ENCODE assay signal across 8 cellular contexts in the genomic region with DNA sequence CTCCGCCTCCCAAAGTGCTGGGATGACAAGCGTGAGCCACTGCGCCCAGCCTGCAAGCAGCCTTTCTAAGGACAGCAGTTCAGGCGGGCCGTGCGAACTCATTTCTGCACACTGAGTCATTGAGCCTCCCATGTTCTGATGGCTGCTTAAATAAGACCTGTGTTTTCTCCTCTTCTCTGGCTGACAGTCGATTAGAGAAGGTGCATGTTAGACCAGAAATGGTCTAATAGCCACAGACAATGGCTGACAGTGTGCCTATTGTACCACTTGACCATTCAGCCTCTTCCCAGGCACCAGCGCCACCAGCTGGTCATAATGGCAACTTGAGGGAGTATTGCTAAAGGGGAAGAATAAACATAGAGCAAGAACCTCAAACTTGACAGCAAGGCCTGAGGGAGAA. TPM values are rescaled to one million over a fixed set of nuclear protein-coding genes. Genes with fewer than 3 reads are reported as not detected.
DNase-seq lines count a peak whose midpoint lies in the region; ATAC-seq, FAIRE-seq and TF ChIP-seq lines count a peak whose summit lies in the region.

No MANE protein-coding gene starts in this region.

- no peaks in the 10 kb centered on the region for H3K9me3 Mint-ChIP-seq in GM23338
- H3K9me3 Mint-ChIP-seq in astrocyte (ENCODE audit: unreplicated experiment) = no peaks in the 10 kb centered on the region

- H3K4me3 Mint-ChIP-seq in GM23338 (no peak overlapping the region), astrocyte (ENCODE audit: unreplicated experiment) (no peak overlapping the region)

- DNase-seq in G401 (ENCODE audit: low spot score) (peak; percentile 42), GM23338 (ENCODE audit: low spot score) (peak; percentile 79), NCI-H526 (lab: John Stamatoyannopoulos, UW) (peak; percentile 73 to 85), astrocyte (ENCODE audit: low read depth) (peak; percentile 43), islet precursor cell (peak; percentile 87), stromal cell of bone marrow (ENCODE audit: low read depth) (peak; percentile 3), NCI-H2107 treated with DMSO at 0.1 percent for 48 hours (lab: John Stamatoyannopoulos, UW; ENCODE audit: unreplicated experiment) (no peak)

- ATAC-seq in GM23338 = peak; percentile 82
- no peak for ATAC-seq in HG03439 (IDR thresholded peaks at IDR 0.05; ENCODE audit: unreplicated experiment)

- H3K27ac Mint-ChIP-seq in GM23338 (no peak overlapping the region), astrocyte (ENCODE audit: unreplicated experiment) (no peak overlapping the region)

- no peak overlapping the region for H3K9ac ChIP-seq in astrocyte (ENCODE audit: low read length)

- H3K27me3 ChIP-seq in GM23338 (ENCODE audit: insufficient read depth) = no peaks in the 10 kb centered on the region
- H3K27me3 ChIP-seq in astrocyte (ENCODE audit: insufficient read depth, low read length) = no peaks in the 10 kb centered on the region

- no peak overlapping the region for H3K4me3 ChIP-seq in GM23338
- no peak overlapping the region for H3K4me3 ChIP-seq in astrocyte (ENCODE audit: insufficient read depth, low read depth, low read length)

- H4K20me1 ChIP-seq in GM23338 (replicated peaks; ENCODE audit: insufficient read depth) = no peaks in the 10 kb centered on the region
- H4K20me1 ChIP-seq in astrocyte (ENCODE audit: insufficient read depth, low read length) = no peaks in the 10 kb centered on the region

- H3K4me1 Mint-ChIP-seq in GM23338 (peaks cover 4% of the 10 kb centered on the region; the same call in 2 of the 3 replicates), astrocyte (ENCODE audit: low read depth, unreplicated experiment) (peaks cover 18% of the 10 kb centered on the region)

- H3K9me2 ChIP-seq in GM23338 (ENCODE audit: insufficient read depth) = no peaks in the 10 kb centered on the region

- H3K27me3 Mint-ChIP-seq in GM23338 (ENCODE audit: insufficient read depth, low read depth, poor library complexity) (peaks cover 5% of the 10 kb centered on the region), astrocyte (ENCODE audit: low read depth, unreplicated experiment) (peaks cover 6% of the 10 kb centered on the region)

- no peaks in the 10 kb centered on the region for H3K79me2 ChIP-seq in GM23338 (replicated peaks; ENCODE audit: insufficient read depth)
- no peaks in the 10 kb centered on the region for H3K79me2 ChIP-seq in astrocyte (ENCODE audit: insufficient read depth, low read length)

- no peak for FAIRE-seq in astrocyte (lab: Jason Lieb, UNC)

- H3K27ac ChIP-seq in GM23338 (ENCODE audit: low read depth) (no peak overlapping the region), astrocyte (ENCODE audit: low read depth, low read length) (no peak overlapping the region)

- in situ Hi-C loops in G401 (cut with HindIII; ENCODE audit: low sequenced_read_pairs) = no loop called here

- no peaks in the 10 kb centered on the region for H3K36me3 Mint-ChIP-seq in GM23338 (ENCODE audit: low read depth)
- no peaks in the 10 kb centered on the region for H3K36me3 Mint-ChIP-seq in astrocyte (ENCODE audit: low read depth, unreplicated experiment)

- H3K36me3 ChIP-seq in GM23338 (ENCODE audit: insufficient read depth) (no peaks in the 10 kb centered on the region), astrocyte (ENCODE audit: insufficient read depth, low read length) (no peaks in the 10 kb centered on the region)

- TF ChIP-seq CTCF in GM23338 (conservative IDR thresholded peaks at IDR 0.05; ENCODE audit: low read depth in 2 of 2) = peak; percentile 90 to 95
- TF ChIP-seq CTCF in astrocyte (IDR thresholded peaks at IDR 0.05; ENCODE audit: insufficient read depth, low read depth, low read length) = peak; percentile 58

- H3K4me1 ChIP-seq in GM23338 (ENCODE audit: insufficient read depth) = no peaks in the 10 kb centered on the region
- H3K4me1 ChIP-seq in astrocyte (ENCODE audit: insufficient read depth, low read length) = peaks cover 14% of the 10 kb centered on the region

- peak overlapping the region; percentile 95 for H2AFZ ChIP-seq in GM23338
- H2AFZ ChIP-seq in astrocyte (ENCODE audit: low read depth, low read length) = no peak overlapping the region

- H3K9me3 ChIP-seq in astrocyte (ENCODE audit: insufficient read depth, low read depth, low read length) = no peaks in the 10 kb centered on the region

- H3F3A ChIP-seq in GM23338 (replicated peaks; ENCODE audit: low read depth) = no peaks in the 10 kb centered on the region

- H3K4me2 ChIP-seq in GM23338 (no peak overlapping the region), astrocyte (ENCODE audit: low read length) (peak overlapping the region; percentile 48)

TF ChIP-seq in GM23338, 12 proteins besides CTCF, POLR2A, EP300 and RAD21 (continues in another document):
- TF ChIP-seq, protein P1, sequence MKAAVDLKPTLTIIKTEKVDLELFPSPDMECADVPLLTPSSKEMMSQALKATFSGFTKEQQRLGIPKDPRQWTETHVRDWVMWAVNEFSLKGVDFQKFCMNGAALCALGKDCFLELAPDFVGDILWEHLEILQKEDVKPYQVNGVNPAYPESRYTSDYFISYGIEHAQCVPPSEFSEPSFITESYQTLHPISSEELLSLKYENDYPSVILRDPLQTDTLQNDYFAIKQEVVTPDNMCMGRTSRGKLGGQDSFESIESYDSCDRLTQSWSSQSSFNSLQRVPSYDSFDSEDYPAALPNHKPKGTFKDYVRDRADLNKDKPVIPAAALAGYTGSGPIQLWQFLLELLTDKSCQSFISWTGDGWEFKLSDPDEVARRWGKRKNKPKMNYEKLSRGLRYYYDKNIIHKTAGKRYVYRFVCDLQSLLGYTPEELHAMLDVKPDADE (IDR thresholded peaks at IDR 0.05) = no peak

RNA-seq across cellular contexts. Expression of a gene that starts 6.2 kb away (rescaled TPM):
- not detected in 2 replicates for total RNA-seq in G401 (2014; rRNA removed; shearing (Covaris generic))
- total RNA-seq in GM23338 (2014; rRNA removed; shearing (Covaris generic)) = not detected in 2 replicates
- polyA plus RNA-seq in GM23338 (2016; fragmentation: Nextera tagmentation; extraction: Ambion mirVana) = 0.73 TPM in 1 of 2 replicates, not detected in the other
- total RNA-seq in astrocyte = not detected in 2 replicates

RNA-seq across cellular contexts. Expression of a gene that starts 7.0 kb away (rescaled TPM):
- total RNA-seq in G401 (2014; rRNA removed; shearing (Covaris generic)) = not detected in 2 replicates
- total RNA-seq in GM23338 (2014; rRNA removed; shearing (Covaris generic)) = not detected in 2 replicates
- polyA plus RNA-seq in GM23338 (2016; fragmentation: Nextera tagmentation; extraction: Ambion mirVana) = not detected in 2 replicates
- not detected in 2 replicates for total RNA-seq in astrocyte

RNA-seq across cellular contexts. Expression of a gene that starts 25.2 kb away (rescaled TPM):
- total RNA-seq in G401 (2014; rRNA removed; shearing (Covaris generic)) = 3.7 and 5.0 TPM in 2 replicates
- 12.9 and 18.1 TPM in 2 replicates for total RNA-seq in GM23338 (2014; rRNA removed; shearing (Covaris generic))
- 7.3 and 8.1 TPM in 2 replicates for polyA plus RNA-seq in GM23338 (2016; fragmentation: Nextera tagmentation; extraction: Ambion mirVana)
- 10.2 and 13.1 TPM in 2 replicates for total RNA-seq in astrocyte

RNA-seq across cellular contexts. Expression of a gene that starts 44.4 kb away (rescaled TPM):
- total RNA-seq in G401 (2014; rRNA removed; shearing (Covaris generic)) = not detected in 2 replicates
- total RNA-seq in GM23338 (2014; rRNA removed; shearing (Covaris generic)) = not detected in 2 replicates
- not detected in 2 replicates for polyA plus RNA-seq in GM23338 (2016; fragmentation: Nextera tagmentation; extraction: Ambion mirVana)
- total RNA-seq in astrocyte = not detected in 2 replicates
